21 cellular contexts compared by ENCODE assay signal in the genomic region with DNA sequence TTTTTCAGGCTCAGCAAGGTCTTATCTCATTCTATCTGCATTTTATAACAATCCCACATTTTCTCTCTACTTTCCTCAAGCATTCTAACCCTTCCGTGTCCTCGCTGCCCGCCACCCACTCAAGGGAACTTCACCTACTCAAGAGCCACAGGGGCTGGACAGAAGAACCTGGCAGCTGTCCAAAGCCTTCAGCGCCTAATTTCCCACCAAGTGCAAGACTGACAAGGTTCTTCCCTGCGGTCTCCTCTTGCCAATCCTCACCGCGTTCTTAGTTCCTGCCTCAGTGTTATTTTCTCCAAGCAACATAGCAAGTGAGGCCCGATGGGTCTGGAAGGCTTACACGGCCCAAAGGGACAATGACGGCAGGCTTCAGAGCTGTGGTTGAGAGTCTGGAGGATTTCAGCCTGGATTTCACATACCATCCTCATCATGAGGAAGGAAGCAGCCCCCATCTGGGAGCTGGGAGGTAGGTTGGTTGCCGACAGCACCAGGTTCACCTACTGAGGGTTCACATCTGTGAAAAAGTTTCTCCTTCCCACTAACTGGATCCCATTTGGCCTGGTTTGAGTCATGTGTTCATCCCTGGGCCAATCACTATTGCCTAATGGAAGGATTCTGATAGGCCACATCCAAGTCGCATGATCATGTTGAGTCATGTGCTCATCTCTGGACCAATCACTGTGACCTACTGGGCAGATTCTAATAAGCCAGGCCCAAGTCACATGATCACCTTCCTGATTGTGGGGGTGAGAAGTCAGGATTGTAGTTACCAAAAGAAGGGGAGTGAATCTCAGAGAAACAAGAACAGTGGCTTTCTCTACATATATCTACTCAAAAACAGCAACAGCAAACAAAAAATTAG.
A peak's percentile ranks its signal among the peaks of the same experiment; 100 is the strongest.
DNase-seq lines count a peak whose midpoint lies in the region; ATAC-seq, FAIRE-seq and TF ChIP-seq lines count a peak whose summit lies in the region.
"Had no signal": no experiment of that assay in that cellular context is flagged by ENCODE, and none has a peak within 500 bp of the region (broad histone marks: within the 10 kb centered on the region; RNA-seq: fewer than 3 reads in every experiment).

No MANE protein-coding gene starts in this region.

- no peaks in the 10 kb centered on the region for H3K4me1 Mint-ChIP-seq in T-helper 2 cell treated with Interferon-gamma antibody and Interleukin-4, amounts not matched to agents 5 μg/mL and 100 μg/mL, for 36 hours (ENCODE audit: low read depth)

- H3K4me1 ChIP-seq in GM12878 (ENCODE audit: control insufficient read depth, insufficient read depth, low read length) (no peaks in the 10 kb centered on the region), lower lobe of right lung (peaks cover 42% of the 10 kb centered on the region), kidney (ENCODE audit: control insufficient read depth in 1 of 2, insufficient read depth in 1 of 2, low read depth in 1 of 2, low read length in 2 of 2) (peaks cover 3 to 17% of the 10 kb centered on the region in 2 donors)
- H3K4me1 ChIP-seq: Caco-2 had no signal

- H3K27me3 ChIP-seq in GM12878 (replicated peaks in 1 of 2; ENCODE audit: control insufficient read depth in 2 of 2, insufficient read depth in 2 of 2, low read length in 1 of 2) (no peaks in the 10 kb centered on the region), lower lobe of right lung (ENCODE audit: low read depth) (no peaks in the 10 kb centered on the region)
- H3K27me3 ChIP-seq: heart left ventricle, ovary had no signal

- H3K9me3 Mint-ChIP-seq in T-helper 2 cell treated with Interferon-gamma antibody and Interleukin-4, amounts not matched to agents 5 μg/mL and 100 μg/mL, for 36 hours = no peaks in the 10 kb centered on the region
- H3K9me3 Mint-ChIP-seq: activated T-helper 1 cell treated with anti-CD3 and anti-CD28 coated beads, Interleukin-12 subunit alpha, Interleukin-12 subunit beta, Interleukin-2, Interleukin-4 antibody, amounts not matched to agents 30 ng/mL and 10 ng/mL and 1 ng/mL, durations not matched to agents 14 hours and 24 hours and 36 hours had no signal

- H3K9me3 ChIP-seq in GM12878 (replicated peaks; ENCODE audit: control insufficient read depth, insufficient read depth, low read length) (no peaks in the 10 kb centered on the region; the same call in 2 of the 3 replicates), lower lobe of right lung (no peaks in the 10 kb centered on the region), kidney (ENCODE audit: control insufficient read depth in 1 of 2, low read length in 2 of 2) (no peaks in the 10 kb centered on the region)
- H3K9me3 ChIP-seq: Caco-2, heart left ventricle, ovary had no signal

- no peaks in the 10 kb centered on the region for H3K27me3 Mint-ChIP-seq in T-helper 2 cell treated with Interferon-gamma antibody and Interleukin-4, amounts not matched to agents 5 μg/mL and 100 μg/mL, for 36 hours (ENCODE audit: low read depth)

- H3K4me2 ChIP-seq in GM12878 (ENCODE audit: control insufficient read depth, insufficient read depth) = no peak overlapping the region

- in situ Hi-C loops in GM12878 (cut with MboI) = no loop called here

- no peaks in the 10 kb centered on the region for H3K79me2 ChIP-seq in GM12878 (ENCODE audit: control insufficient read depth, insufficient read depth, low read length)

- RAD21 ChIA-PET in GM12878 (lab: Charles Lee; ENCODE audit: unreplicated experiment) = interaction anchor here (1.1 kb wide), 1 partner anchor 121 kb away, joined by 3 read pairs; no protein-coding TSS in a partner anchor

- TF ChIP-seq EP300 in GM12878 (IDR thresholded peaks at IDR 0.05; ENCODE audit: borderline replicate concordance in 1 of 2, control insufficient read depth in 1 of 2, low read depth in 2 of 2, low read length in 2 of 2) = no peak

- H2AFZ ChIP-seq in GM12878 (ENCODE audit: control insufficient read depth, low read depth, low read length) = no peak overlapping the region

- intact Hi-C loops in GM12878 (cut with micrococcal nuclease; ENCODE audit: unreplicated experiment) (no loop called here), lower lobe of right lung (cut with DNase I) (no loop called here), kidney (cut with DNase I) (no loop called here)

- FAIRE-seq in GM12878 (lab: Jason Lieb, UNC) (no peak), kidney (lab: Jason Lieb, UNC) (no peak)
- FAIRE-seq: urothelium cell line had no signal

- no peaks in the 10 kb centered on the region for H4K20me1 ChIP-seq in GM12878 (ENCODE audit: control insufficient read depth, insufficient read depth)

- H3K4me3 ChIP-seq in GM12878 (no peak overlapping the region), lower lobe of right lung (no peak overlapping the region), kidney (ENCODE audit: low read length in 2 of 2) (no peak overlapping the region)
- H3K4me3 ChIP-seq: heart left ventricle, ovary had no signal

- CTCF ChIA-PET in GM12878 (lab: Yijun Ruan, JAX) = no interaction called here

- H3K9ac ChIP-seq in GM12878 (ENCODE audit: control insufficient read depth, insufficient read depth, low read length) (no peak overlapping the region), kidney (ENCODE audit: low read length in 2 of 2) (no peak overlapping the region)

- DNase-seq in A172 (ENCODE audit: low spot score) = peak; percentile 25
- DNase-seq in HT1080 (ENCODE audit: low read depth) = peak; percentile 17
- DNase-seq in GM12878 (ENCODE audit: low read depth, low spot score) = no peak
- no peak for DNase-seq in lower lobe of right lung
- no peak for DNase-seq in T-helper 2 cell treated with Interferon-gamma antibody and Interleukin-4, amounts not matched to agents 5 μg/mL and 100 μg/mL, for 36 hours (ENCODE audit: low spot score)
- DNase-seq in HuH-7 (ENCODE audit: low spot score) = no peak
- no peak for DNase-seq in kidney
- no peak for DNase-seq in activated CD4-positive, alpha-beta T cell treated with anti-CD3 and anti-CD28 coated beads, Interleukin-2, amount 50 U/mL, for 1 hour
- DNase-seq: activated CD8-positive, alpha-beta T cell treated with anti-CD3 and anti-CD28 coated beads, Interleukin-2, amount 10 ng/mL, durations not matched to agents 7 days and 5 days; Caco-2; dermis blood vessel endothelial cell; GF-D8; kidney glomerular epithelial cell; NCI-H1694; NCI-H510A treated with DMSO at 0.1 percent for 48 hours; stimulated activated naive B cell treated with anti-CD40 and anti-IgM and Interleukin-4, amounts not matched to agents 10 μg/mL and 1 μg/mL and 100 μg/mL, for 72 hours had no signal

- BruUV-seq in GM12878 (replicated peaks; lab: Mats Ljungman, UMichigan) = no TSS peak

- WGBS in GM12878 (ENCODE audit: insufficient coverage, insufficient replicate concordance, low lambda C conversion rate, missing lambda C conversion rate) = 91% methylated on average over 12 of the region's 12 CpGs

- H3K4me3 Mint-ChIP-seq in T-helper 2 cell treated with Interferon-gamma antibody and Interleukin-4, amounts not matched to agents 5 μg/mL and 100 μg/mL, for 36 hours = no peak overlapping the region
- H3K4me3 Mint-ChIP-seq: activated CD8-positive, alpha-beta T cell treated with anti-CD3 and anti-CD28 coated beads, Interleukin-2, amount 10 ng/mL, durations not matched to agents 7 days and 5 days; activated T-helper 1 cell treated with anti-CD3 and anti-CD28 coated beads, Interleukin-12 subunit alpha, Interleukin-12 subunit beta, Interleukin-2, Interleukin-4 antibody, amounts not matched to agents 30 ng/mL and 10 ng/mL and 1 ng/mL, durations not matched to agents 14 hours and 24 hours and 36 hours; stimulated activated naive B cell treated with anti-CD40 and anti-IgM and Interleukin-4, amounts not matched to agents 10 μg/mL and 1 μg/mL and 100 μg/mL, for 72 hours had no signal

- no peak for TF ChIP-seq POLR2A in GM12878 (IDR thresholded peaks at IDR 0.05; ENCODE audit: low read depth, low read length)

- POLR2A ChIA-PET in GM12878 (lab: Charles Lee) = no interaction called here

- H3K36me3 ChIP-seq in GM12878 (ENCODE audit: control insufficient read depth in 2 of 2, insufficient read depth in 2 of 2, low read length in 1 of 2) = no peaks in the 10 kb centered on the region
- no peaks in the 10 kb centered on the region for H3K36me3 ChIP-seq in lower lobe of right lung
- no peaks in the 10 kb centered on the region for H3K36me3 ChIP-seq in kidney (ENCODE audit: control insufficient read depth in 1 of 2, insufficient read depth in 2 of 2, low read length in 2 of 2)
- H3K36me3 ChIP-seq: heart left ventricle, ovary had no signal

- TF ChIP-seq CTCF in GM12878 (IDR thresholded peaks at IDR 0.05 in 2 of 3, conservative IDR thresholded peaks at IDR 0.05 in 1 of 3; ENCODE audit: control insufficient read depth in 2 of 3, extremely low read depth in 1 of 3, insufficient read depth in 1 of 3, low read depth in 3 of 3, low read length in 3 of 3) = no peak
- TF ChIP-seq CTCF in lower lobe of right lung (IDR thresholded peaks at IDR 0.05) = no peak
- no peak for TF ChIP-seq CTCF in kidney (IDR thresholded peaks at IDR 0.05; ENCODE audit: borderline replicate concordance, extremely low read depth, insufficient read depth)

- H3K27ac ChIP-seq in GM12878 (ENCODE audit: control insufficient read depth, insufficient read depth) (no peak overlapping the region), lower lobe of right lung (peak overlapping the region; percentile 51), kidney (ENCODE audit: low read depth in 2 of 2, low read length in 2 of 2) (no peak overlapping the region)

- no peak overlapping the region for H3K27ac Mint-ChIP-seq in T-helper 2 cell treated with Interferon-gamma antibody and Interleukin-4, amounts not matched to agents 5 μg/mL and 100 μg/mL, for 36 hours
- H3K27ac Mint-ChIP-seq: activated CD8-positive, alpha-beta T cell treated with anti-CD3 and anti-CD28 coated beads, Interleukin-2, amount 10 ng/mL, durations not matched to agents 7 days and 5 days; activated T-helper 1 cell treated with anti-CD3 and anti-CD28 coated beads, Interleukin-12 subunit alpha, Interleukin-12 subunit beta, Interleukin-2, Interleukin-4 antibody, amounts not matched to agents 30 ng/mL and 10 ng/mL and 1 ng/mL, durations not matched to agents 14 hours and 24 hours and 36 hours; stimulated activated naive B cell treated with anti-CD40 and anti-IgM and Interleukin-4, amounts not matched to agents 10 μg/mL and 1 μg/mL and 100 μg/mL, for 72 hours had no signal

- H3K36me3 Mint-ChIP-seq in T-helper 2 cell treated with Interferon-gamma antibody and Interleukin-4, amounts not matched to agents 5 μg/mL and 100 μg/mL, for 36 hours (ENCODE audit: low read depth) = no peaks in the 10 kb centered on the region
- H3K36me3 Mint-ChIP-seq: stimulated activated naive B cell treated with anti-CD40 and anti-IgM and Interleukin-4, amounts not matched to agents 10 μg/mL and 1 μg/mL and 100 μg/mL, for 72 hours had no signal

- no peak for TF ChIP-seq RAD21 in GM12878 (IDR thresholded peaks at IDR 0.05; ENCODE audit: insufficient read depth, low read depth, low read length)

- ATAC-seq in GM12878 (no peak), lower lobe of right lung (peak in 1 of 2 donors; percentile 34)
- ATAC-seq: activated CD8-positive, alpha-beta T cell treated with anti-CD3 and anti-CD28 coated beads, Interleukin-2, amount 10 ng/mL, durations not matched to agents 7 days and 5 days; esophagus mucosa; heart left ventricle; stimulated activated naive B cell treated with anti-CD40 and anti-IgM and Interleukin-4, amounts not matched to agents 10 μg/mL and 1 μg/mL and 100 μg/mL, for 72 hours had no signal

- SMC1A ChIA-PET in GM12878 (lab: Charles Lee; ENCODE audit: uncharacterized antibody, unreplicated experiment) = no interaction called here

Comparison
In these comparisons a context has a peak if more than half of its experiments do, and no peak if none do; other contexts are left out.
1. DNase-seq: peak in A172 (single experiment) and HT1080 (single experiment); none in GM12878 (single experiment), lower lobe of right lung (single experiment), T-helper 2 cell treated with Interferon-gamma antibody and Interleukin-4, amounts not matched to agents 5 μg/mL and 100 μg/mL, for 36 hours (single experiment), HuH-7 (single experiment), kidney (single experiment) and activated CD4-positive, alpha-beta T cell treated with anti-CD3 and anti-CD28 coated beads, Interleukin-2, amount 50 U/mL, for 1 hour (single experiment).